ENCODE assay signal across 8 cellular contexts in genomic region chr20:53582574-53583351, GRCh38. TPM values are rescaled to one million over a fixed set of nuclear protein-coding genes. Genes with fewer than 3 reads are reported as not detected.
A peak's percentile ranks its signal among the peaks of the same experiment; 100 is the strongest.
DNase-seq lines count a peak whose midpoint lies in the region; ATAC-seq and TF ChIP-seq lines count a peak whose summit lies in the region.

No MANE protein-coding gene starts in this region.

- H3K27ac Mint-ChIP-seq in WTC11, result peak overlapping the region; percentile 89

- peak; percentile 54 for DNase-seq in AG08396 (ENCODE audit: low spot score)
- DNase-seq in WTC11 (ENCODE audit: low spot score), result no peak
- no peak for DNase-seq in omental fat pad (ENCODE audit: low spot score)
- no peak for DNase-seq in posterior cingulate gyrus

- intact Hi-C loops in posterior cingulate gyrus (cut with DNase I), result no loop called here

- peak overlapping the region; percentile 62 to 67 for H3K27ac ChIP-seq in esophagus (ENCODE audit: low read depth in 2 of 2, low read length in 1 of 2)

- peaks cover 2 to 4% of the 10 kb centered on the region in 2 donors for H3K4me1 ChIP-seq in esophagus (ENCODE audit: control insufficient read depth in 2 of 2, insufficient read depth in 2 of 2, low read length in 1 of 2)

- CTCF ChIA-PET in WTC11 (lab: Charles Lee), result interaction anchor here (0.6 kb wide), 1 partner anchor 11 kb away, joined by 3 read pairs; the partner anchor contains the start of gene ZNF217

- TF ChIP-seq CTCF in WTC11 (IDR thresholded peaks at IDR 0.05) (no peak), omental fat pad (IDR thresholded peaks at IDR 0.05) (no peak)

- no peaks in the 10 kb centered on the region for H3K9me3 ChIP-seq in esophagus (ENCODE audit: control insufficient read depth in 2 of 2, insufficient read depth in 1 of 2, low read depth in 1 of 2, low read length in 1 of 2)

- no peaks in the 10 kb centered on the region for H3K27me3 Mint-ChIP-seq in WTC11 (ENCODE audit: low read depth)

- peak; percentile 32 for ATAC-seq in HG03442 (IDR thresholded peaks at IDR 0.05; ENCODE audit: unreplicated experiment)
- ATAC-seq in WTC11, result no peak
- ATAC-seq in omental fat pad (ENCODE audit: low FRiP score), result peak; percentile 87
- no peak for ATAC-seq in GM19455 (IDR thresholded peaks at IDR 0.05; ENCODE audit: unreplicated experiment)
- no peak for ATAC-seq in GM21447 (IDR thresholded peaks at IDR 0.05; ENCODE audit: unreplicated experiment)

- H3K9me3 Mint-ChIP-seq in WTC11, result no peaks in the 10 kb centered on the region

- H3K36me3 Mint-ChIP-seq in WTC11, result peaks cover 37% of the 10 kb centered on the region

- POLR2A ChIA-PET in WTC11 (lab: Charles Lee), result no interaction called here

- H3K4me3 ChIP-seq in esophagus (ENCODE audit: low read depth in 1 of 2, low read length in 2 of 2), result no peak overlapping the region

- H3K27me3 ChIP-seq in esophagus (ENCODE audit: control insufficient read depth in 1 of 2, insufficient read depth in 2 of 2, low read length in 2 of 2), result no peaks in the 10 kb centered on the region

- WGBS in esophagus, 2 donors, result 36 to 38% methylated on average over 13 of the region's 13 CpGs

- peak overlapping the region; percentile 24; the same call in 1 of the 2 replicates for H3K4me3 Mint-ChIP-seq in WTC11

- peaks cover 85% of the 10 kb centered on the region for H3K4me1 Mint-ChIP-seq in WTC11

- H3K36me3 ChIP-seq in esophagus (ENCODE audit: control insufficient read depth in 2 of 2, insufficient read depth in 2 of 2, low read length in 1 of 2), result peaks cover 8 to 16% of the 10 kb centered on the region in 2 donors

TF ChIP-seq in WTC11, 78 proteins besides CTCF, POLR2A, EP300 and RAD21:
- TF ChIP-seq IRF1 (CRISPR knock-in tag; IDR thresholded peaks at IDR 0.05), result no peak
- peak; percentile 62; the same call in 1 of the 2 replicates for TF ChIP-seq GABPB1 (CRISPR knock-in tag; IDR thresholded peaks at IDR 0.05)

RNA-seq across cellular contexts. Expression of gene ZNF217, which starts 10.9 kb away (rescaled TPM):
- 75.6 to 84.0 TPM (median 77.7 TPM) in 3 replicates for total RNA-seq in WTC11 (2021)
- 1 to 10 TPM; 8.2 to 9.0 TPM for polyA plus RNA-seq in esophagus
- 10 to 100 TPM; 24.9 to 48.8 (median 36.8) TPM for total RNA-seq in omental fat pad

Comparison
In these comparisons a context has a peak if more than half of its experiments do, and no peak if none do; other contexts are left out.
1. ATAC-seq: peak in HG03442 (single experiment) and omental fat pad (single experiment); none in WTC11 (single experiment), GM19455 (single experiment) and GM21447 (single experiment).